ENCODE assay signal across 15 cellular contexts in the genomic region with DNA sequence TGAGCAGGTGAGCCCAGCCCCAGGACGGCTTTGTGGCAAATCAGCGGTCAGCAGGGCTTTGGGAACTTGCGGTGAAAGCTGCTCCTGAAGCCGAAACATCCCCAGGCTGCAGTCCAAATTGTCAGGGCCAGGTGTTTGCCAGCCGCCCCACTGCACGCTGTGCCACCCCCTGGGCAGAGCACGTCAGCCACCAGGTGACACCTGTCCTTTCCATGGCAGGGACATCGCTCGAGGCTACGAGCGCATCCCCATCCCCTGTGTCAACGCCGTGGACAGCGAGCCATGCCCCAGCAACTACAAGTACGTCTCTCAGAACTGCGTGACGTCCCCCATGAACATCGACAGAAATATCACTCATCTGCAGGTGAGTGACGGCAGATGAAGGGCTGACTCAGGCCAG.
DNase-seq lines count a peak whose midpoint lies in the region; ATAC-seq and FAIRE-seq lines count a peak whose summit lies in the region.
"Had no signal": no experiment of that assay in that cellular context is flagged by ENCODE, and none has a peak within 500 bp of the region (broad histone marks: within the 10 kb centered on the region; RNA-seq: fewer than 3 reads in every experiment).

No MANE protein-coding gene starts in this region.

- FAIRE-seq in GM19239 (lab: Jason Lieb, UNC), result no peak
- FAIRE-seq: A549, D721Med had no signal

- DNase-seq in Right ventricle myocardium inferior (ENCODE audit: missing footprints), result peak; percentile 11
- DNase-seq in Right ventricle myocardium superior, result no peak
- peak; percentile 75 for DNase-seq in NCI-H2107 treated with DMSO at 0.1 percent for 48 hours (lab: John Stamatoyannopoulos, UW; ENCODE audit: unreplicated experiment)
- no peak for DNase-seq in GM19239 (ENCODE audit: insufficient read length, low spot score)
- DNase-seq in AG20443 (ENCODE audit: low spot score), result no peak
- DNase-seq: HCEC 1CT, NCI-H1694, NCI-H526, T-cell had no signal

- ATAC-seq in Right ventricle myocardium inferior (peak; percentile 20), Right ventricle myocardium superior (ENCODE audit: poor library complexity) (no peak), GM19328 (IDR thresholded peaks at IDR 0.05; ENCODE audit: unreplicated experiment) (no peak), HG03565 (IDR thresholded peaks at IDR 0.05; ENCODE audit: unreplicated experiment) (no peak)
- ATAC-seq: A549, T-cell had no signal

- intact Hi-C loops in Right ventricle myocardium inferior (cut with DNase I), result no loop called here
- intact Hi-C loops in Right ventricle myocardium superior (cut with DNase I), result no loop called here

- peak overlapping the region; percentile 19 for H3K27ac ChIP-seq in cingulate gyrus (ENCODE audit: low read depth, low read length)
- H3K27ac ChIP-seq: A549, SK-N-MC had no signal

Comparison
In these comparisons a context has a peak if more than half of its experiments do, and no peak if none do; other contexts are left out.
1. DNase-seq: peak in Right ventricle myocardium inferior (single experiment) and NCI-H2107 treated with DMSO at 0.1 percent for 48 hours (single experiment); none in Right ventricle myocardium superior (single experiment), GM19239 (single experiment) and AG20443 (single experiment).